ENCODE assay signal across 13 cellular contexts in the genomic region with DNA sequence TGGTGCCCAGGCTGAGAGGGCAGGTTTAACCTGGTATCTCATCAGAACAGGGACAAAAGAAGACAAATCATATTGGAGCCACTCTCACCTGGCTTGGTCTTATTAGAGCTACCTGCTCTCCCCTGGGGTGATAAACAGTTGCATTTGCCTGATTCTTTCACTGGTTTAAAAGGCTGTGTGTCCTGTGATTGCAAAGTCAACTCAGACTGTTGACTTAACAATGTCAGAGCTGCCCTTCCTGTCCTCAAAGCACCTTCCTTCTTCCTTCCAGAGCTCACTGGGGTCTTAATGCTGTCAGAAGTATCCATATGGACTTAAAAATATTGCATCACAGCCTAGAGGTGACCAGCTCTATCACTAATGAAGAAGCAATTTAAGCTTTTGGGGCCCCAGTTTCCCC. TPM values are rescaled to one million over a fixed set of nuclear protein-coding genes. Genes with fewer than 3 reads are reported as not detected.
DNase-seq lines count a peak whose midpoint lies in the region; ATAC-seq, FAIRE-seq and TF ChIP-seq lines count a peak whose summit lies in the region.
"Had no signal": no experiment of that assay in that cellular context is flagged by ENCODE, and none has a peak within 500 bp of the region (broad histone marks: within the 10 kb centered on the region; RNA-seq: fewer than 3 reads in every experiment).

No MANE protein-coding gene starts in this region.

- no peak overlapping the region for H3K27ac ChIP-seq in tibial nerve
- H3K27ac ChIP-seq: 22Rv1, BLaER1, PC-9 had no signal

- no peak overlapping the region for H3K4me3 ChIP-seq in tibial nerve
- H3K4me3 ChIP-seq: BLaER1, PC-9 had no signal

- H3K4me1 ChIP-seq in tibial nerve = no peaks in the 10 kb centered on the region
- H3K4me1 ChIP-seq: BLaER1 had no signal

- TF ChIP-seq CTCF in tibial nerve (IDR thresholded peaks at IDR 0.05) = no peak

- intact Hi-C loops in left colon (cut with DNase I, micrococcal nuclease) = loop anchor here (5.0 to 10.0 kb wide), 3 partner anchors 471 to 611 kb away; no protein-coding TSS in a partner anchor

- peak; percentile 68 for FAIRE-seq in GM12892 (lab: Jason Lieb, UNC)

- no peaks in the 10 kb centered on the region for H3K36me3 ChIP-seq in tibial nerve

- TF ChIP-seq POLR2A in GM12892 (IDR thresholded peaks at IDR 0.05; ENCODE audit: low read depth, low read length) = no peak
- TF ChIP-seq POLR2A in tibial nerve (IDR thresholded peaks at IDR 0.05) = no peak

- ATAC-seq in left colon = peak; percentile 68
- ATAC-seq in HG03196 (IDR thresholded peaks at IDR 0.05; ENCODE audit: unreplicated experiment) = no peak
- ATAC-seq in HG02884 (IDR thresholded peaks at IDR 0.05; ENCODE audit: unreplicated experiment) = no peak

- peaks cover 0 to 2% of the 10 kb centered on the region in 2 donors for H3K27me3 ChIP-seq in tibial nerve
- H3K27me3 ChIP-seq: BLaER1 had no signal

- no peak for TF ChIP-seq EP300 in tibial nerve (IDR thresholded peaks at IDR 0.05)

- H3K9me3 ChIP-seq in tibial nerve = no peaks in the 10 kb centered on the region
- H3K9me3 ChIP-seq: BLaER1 had no signal

- peak; percentile 15 for DNase-seq in DMS53 (lab: John Stamatoyannopoulos, UW)
- DNase-seq in DMS53 treated with DMSO at 0.1 percent for 48 hours (lab: John Stamatoyannopoulos, UW; ENCODE audit: unreplicated experiment) = no peak
- DNase-seq in GM12892 (ENCODE audit: insufficient read length) = no peak
- DNase-seq in NCI-H2081 (lab: John Stamatoyannopoulos, UW) = peak; percentile 27 to 65
- no peak for DNase-seq in left colon
- no peak for DNase-seq in tibial nerve (ENCODE audit: low spot score in 2 of 2)
- DNase-seq: DMS153, NCI-H510A had no signal

RNA-seq across cellular contexts. Expression of a gene that starts 50.5 kb away (rescaled TPM):
- 0.17 TPM for polyA plus RNA-seq in GM12892 (2012; ENCODE audit: missing spikeins)
- total RNA-seq in left colon (under 1 TPM; 0.28 to 0.43 TPM), tibial nerve (under 1 TPM; 0.20 to 0.60 (median 0.21) TPM)

Comparison
In these comparisons a context has a peak if more than half of its experiments do, and no peak if none do; other contexts are left out.
1. DNase-seq: peak in DMS53 (single experiment) and NCI-H2081 (2 of 2); none in DMS53 treated with DMSO at 0.1 percent for 48 hours (single experiment), GM12892 (single experiment), left colon (0 of 2) and tibial nerve (0 of 2).